Comparison of ENCODE assay signal across 34 cellular contexts in the genomic region with DNA sequence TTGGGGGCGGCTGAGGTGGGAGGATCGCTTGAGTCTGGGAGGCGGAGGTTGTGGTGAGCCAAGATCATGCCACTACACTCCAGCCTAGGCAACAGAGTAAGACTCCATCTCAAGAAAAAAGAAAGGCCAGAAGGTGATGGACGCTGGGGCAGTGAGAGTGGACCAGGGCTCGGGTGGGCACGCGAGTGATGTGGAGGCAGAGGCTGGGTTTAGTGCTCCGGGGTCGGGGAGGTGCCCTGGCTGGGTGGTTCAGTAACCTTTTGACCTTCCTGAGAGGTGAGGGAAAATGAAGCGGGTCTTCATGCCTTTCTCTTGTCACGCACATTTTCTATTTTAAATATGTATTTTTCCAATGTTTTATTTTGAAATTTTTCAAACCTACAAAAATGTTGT. TPM values are rescaled to one million over a fixed set of nuclear protein-coding genes. Genes with fewer than 3 reads are reported as not detected.
"Had no signal": no experiment of that assay in that cellular context is flagged by ENCODE, and none has a peak within 500 bp of the region (broad histone marks: within the 10 kb centered on the region; RNA-seq: fewer than 3 reads in every experiment).

No MANE protein-coding gene starts in this region.

- H3K4me1 ChIP-seq: ascending aorta had no signal

- H3K9me3 ChIP-seq: ascending aorta had no signal

- H3K36me3 ChIP-seq: ascending aorta had no signal

- DNase-seq: activated B cell treated with CpG ODN at 0.5 μM for 24 hours; activated CD4-positive, alpha-beta memory T cell treated with anti-CD3 and anti-CD28 coated beads for 36 hours; activated CD4-positive, alpha-beta T cell treated with anti-CD3 and anti-CD28 coated beads for 4 hours; activated CD4-positive, alpha-beta T cell treated with anti-CD3 and anti-CD28 coated beads, Interleukin-2, amount 50 U/mL, for 1 hour; activated CD8-positive, alpha-beta memory T cell treated with anti-CD3 and anti-CD28 coated beads, Interleukin-2, amount 50 U/mL, for 4 hours; activated naive CD4-positive, alpha-beta T cell; activated naive CD4-positive, alpha-beta T cell treated with anti-CD3 and anti-CD28 coated beads, Interleukin-2, amount 50 U/mL, for 16 hours; activated naive CD8-positive, alpha-beta T cell treated with anti-CD3 and anti-CD28 coated beads for 36 hours; activated T-cell treated with anti-CD3 and anti-CD28 coated beads for 4 hours; activated T-cell treated with anti-CD3 and anti-CD28 coated beads, Interleukin-2, amount 50 U/mL, for 4 hours; amygdala; Karpas-422; KBM-7; NCI-H1048; NCI-H1105 treated with DMSO at 0.1 percent for 48 hours; NCI-H1436; NCI-H1694; NCI-H1930; NCI-H2081 treated with DMSO at 0.1 percent for 48 hours; NCI-H226; NCI-H446 treated with DMSO at 0.1 percent for 48 hours; NCI-H524; NCI-H69; NCI-H82; RPMI8226; SW 1271; T-helper 1 cell; T-helper 2 cell; T-helper 9 cell had no signal

- ATAC-seq: activated T-cell treated with anti-CD3 and anti-CD28 coated beads, Interleukin-2, amount 50 U/mL, for 4 hours; Panc1; Right ventricle myocardium inferior had no signal

- H3K27me3 ChIP-seq: ascending aorta had no signal

- H3K4me3 ChIP-seq: ascending aorta had no signal

- H3K27ac ChIP-seq: ascending aorta, VCaP had no signal

RNA-seq across cellular contexts. Expression of a gene that starts 45.1 kb away (rescaled TPM):
- total RNA-seq: activated CD4-positive, alpha-beta memory T cell treated with anti-CD3 and anti-CD28 coated beads for 36 hours; activated T-helper 1 cell treated with anti-CD3 and anti-CD28 coated beads, Interleukin-12 subunit alpha, Interleukin-12 subunit beta, Interleukin-2, Interleukin-4 antibody, amounts not matched to agents 30 ng/mL and 10 ng/mL and 1 ng/mL, durations not matched to agents 14 hours and 24 hours and 36 hours had no signal
